18 cellular contexts compared by ENCODE assay signal in the genomic region with DNA sequence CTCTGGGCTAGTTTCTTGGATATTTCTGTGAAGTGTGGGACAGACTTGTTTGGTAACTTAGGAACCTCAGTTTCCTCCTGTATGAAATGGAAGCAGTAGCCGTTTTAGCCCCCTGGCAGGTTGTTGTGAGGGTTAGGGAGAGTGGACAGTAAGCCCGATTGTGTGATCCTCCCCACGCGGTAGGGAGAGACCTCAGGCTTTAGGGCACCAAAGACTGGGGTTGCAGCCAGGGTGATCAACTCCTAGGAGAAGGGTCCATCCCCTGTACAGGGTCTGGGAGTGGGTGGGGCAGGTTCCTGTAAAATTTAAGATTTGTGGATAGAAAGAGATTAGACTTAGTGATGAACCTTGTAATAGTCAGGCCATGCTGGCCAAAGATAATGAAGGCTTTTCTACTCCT.
DNase-seq lines count a peak whose midpoint lies in the region; ATAC-seq and TF ChIP-seq lines count a peak whose summit lies in the region.
"Had no signal": no experiment of that assay in that cellular context is flagged by ENCODE, and none has a peak within 500 bp of the region (broad histone marks: within the 10 kb centered on the region; RNA-seq: fewer than 3 reads in every experiment).

No MANE protein-coding gene starts in this region.

- H2BK12ac ChIP-seq in mesenchymal stem cell (ENCODE audit: low read length in 2 of 2): peak overlapping the region; percentile 38 to 70

- no peaks in the 10 kb centered on the region for H3K9me3 Mint-ChIP-seq in activated naive CD8-positive, alpha-beta T cell treated with anti-CD3 and anti-CD28 coated beads, Interleukin-2, amount 50 U/mL, for 24 hours
- H3K9me3 Mint-ChIP-seq: CD4-positive, CD25-positive, alpha-beta regulatory T cell; CD8-positive, alpha-beta memory T cell; HFFc6 had no signal

- DNase-seq in RWPE2 (ENCODE audit: low spot score) (peak; percentile 51), mesenchymal stem cell (no peak), sciatic nerve (ENCODE audit: low spot score) (peak; percentile 35), DMS 273 (lab: John Stamatoyannopoulos, UW; ENCODE audit: unreplicated experiment) (no peak)
- DNase-seq in activated naive CD8-positive, alpha-beta T cell treated with anti-CD3 and anti-CD28 coated beads, Interleukin-2, amount 50 U/mL, for 24 hours: no peak
- DNase-seq: 8988T; C1 segment of cervical spinal cord; CD4-positive, CD25-positive, alpha-beta regulatory T cell; CD8-positive, alpha-beta memory T cell; COR-L47; GOT3; H7; HFFc6 had no signal

- H3K27me3 Mint-ChIP-seq in activated naive CD8-positive, alpha-beta T cell treated with anti-CD3 and anti-CD28 coated beads, Interleukin-2, amount 50 U/mL, for 24 hours: no peaks in the 10 kb centered on the region
- H3K27me3 Mint-ChIP-seq: CD4-positive, CD25-positive, alpha-beta regulatory T cell had no signal

- H3K27ac Mint-ChIP-seq in activated naive CD8-positive, alpha-beta T cell treated with anti-CD3 and anti-CD28 coated beads, Interleukin-2, amount 50 U/mL, for 24 hours: no peak overlapping the region
- H3K27ac Mint-ChIP-seq: CD4-positive, CD25-positive, alpha-beta regulatory T cell; CD8-positive, alpha-beta memory T cell; HFFc6 had no signal

- no peak overlapping the region for H2AFZ ChIP-seq in mesenchymal stem cell (ENCODE audit: low read depth, low read length)

- H2BK5ac ChIP-seq in mesenchymal stem cell (ENCODE audit: low read depth, low read length, poor library complexity, severe bottlenecking): no peak overlapping the region

- H3K4me1 Mint-ChIP-seq in activated naive CD8-positive, alpha-beta T cell treated with anti-CD3 and anti-CD28 coated beads, Interleukin-2, amount 50 U/mL, for 24 hours: no peaks in the 10 kb centered on the region
- H3K4me1 Mint-ChIP-seq: CD4-positive, CD25-positive, alpha-beta regulatory T cell; CD8-positive, alpha-beta memory T cell had no signal

- no peaks in the 10 kb centered on the region for H4K20me1 ChIP-seq in BLaER1

- H3K18ac ChIP-seq in mesenchymal stem cell (ENCODE audit: low read depth in 1 of 2, low read length in 2 of 2): peak overlapping the region; percentile 9 to 56

- H3K9ac ChIP-seq in BLaER1: no peak overlapping the region
- H3K9ac ChIP-seq in mesenchymal stem cell (ENCODE audit: low read length): peak overlapping the region; percentile 59

- H3K4me3 ChIP-seq in BLaER1: no peak overlapping the region
- no peak overlapping the region for H3K4me3 ChIP-seq in RWPE2 (ENCODE audit: severe bottlenecking)
- no peak overlapping the region for H3K4me3 ChIP-seq in mesenchymal stem cell (ENCODE audit: insufficient read depth in 1 of 2, low read depth in 1 of 2, low read length in 2 of 2)

- H3K9me3 ChIP-seq in BLaER1: no peaks in the 10 kb centered on the region
- H3K9me3 ChIP-seq in RWPE2 (ENCODE audit: severe bottlenecking): no peaks in the 10 kb centered on the region
- no peaks in the 10 kb centered on the region for H3K9me3 ChIP-seq in mesenchymal stem cell (ENCODE audit: control insufficient read depth, low read length)

- peak overlapping the region in 1 of 2 experiments; percentile 14 for H3K4ac ChIP-seq in mesenchymal stem cell (ENCODE audit: low read depth in 1 of 2, low read length in 2 of 2)

- H4K91ac ChIP-seq in mesenchymal stem cell (ENCODE audit: low read length): no peak overlapping the region

- intact Hi-C loops in sciatic nerve (cut with DNase I): no loop called here

- no peaks in the 10 kb centered on the region for H3K36me3 Mint-ChIP-seq in activated naive CD8-positive, alpha-beta T cell treated with anti-CD3 and anti-CD28 coated beads, Interleukin-2, amount 50 U/mL, for 24 hours (ENCODE audit: low read depth)
- H3K36me3 Mint-ChIP-seq: CD4-positive, CD25-positive, alpha-beta regulatory T cell; CD8-positive, alpha-beta memory T cell had no signal

- H3K79me1 ChIP-seq in mesenchymal stem cell (replicated peaks; ENCODE audit: low read length, poor library complexity, severe bottlenecking): no peaks in the 10 kb centered on the region

- TF ChIP-seq CTCF in RWPE2 (IDR thresholded peaks at IDR 0.05; ENCODE audit: poor library complexity, severe bottlenecking): no peak

- ATAC-seq in RWPE2 (ENCODE audit: low read depth) (no peak), sciatic nerve (no peak), GM18505 (IDR thresholded peaks at IDR 0.05; ENCODE audit: unreplicated experiment) (no peak), HG02798 (IDR thresholded peaks at IDR 0.05; ENCODE audit: poor library complexity, unreplicated experiment) (no peak)
- no peak for ATAC-seq in activated naive CD8-positive, alpha-beta T cell treated with anti-CD3 and anti-CD28 coated beads, Interleukin-2, amount 50 U/mL, for 24 hours
- ATAC-seq: HCT116, HepG2 had no signal

- H3K4me1 ChIP-seq in BLaER1 (peaks cover 27% of the 10 kb centered on the region), RWPE2 (ENCODE audit: insufficient read depth, poor library complexity, severe bottlenecking) (no peaks in the 10 kb centered on the region), mesenchymal stem cell (ENCODE audit: control insufficient read depth, insufficient read depth, low read depth, low read length) (peaks cover 9% of the 10 kb centered on the region)

- H2BK15ac ChIP-seq in mesenchymal stem cell (ENCODE audit: low read depth, poor library complexity, severe bottlenecking): peak overlapping the region; percentile 56

- H3K27me3 ChIP-seq in BLaER1 (no peaks in the 10 kb centered on the region), RWPE2 (ENCODE audit: insufficient read depth, poor library complexity, severe bottlenecking) (no peaks in the 10 kb centered on the region), mesenchymal stem cell (ENCODE audit: control insufficient read depth in 1 of 2, insufficient read depth in 1 of 2, low read length in 2 of 2) (no peaks in the 10 kb centered on the region)

- no peak for TF ChIP-seq POLR2A in GM18505 (IDR thresholded peaks at IDR 0.05; ENCODE audit: borderline replicate concordance, extremely low read depth, insufficient read depth, insufficient read length)

- H3K27ac ChIP-seq in BLaER1 (no peak overlapping the region), RWPE2 (ENCODE audit: poor library complexity, severe bottlenecking) (no peak overlapping the region), mesenchymal stem cell (ENCODE audit: low read length, poor library complexity, severe bottlenecking) (no peak overlapping the region)

- H3K23ac ChIP-seq in mesenchymal stem cell (ENCODE audit: low read length in 2 of 2): peak overlapping the region in 1 of 2 experiments; percentile 20

- WGBS in mesenchymal stem cell: 92% methylated on average over 4 of the region's 4 CpGs

- H2BK120ac ChIP-seq in mesenchymal stem cell (ENCODE audit: low read depth, low read length): peak overlapping the region; percentile 71

- H3K36me3 ChIP-seq in BLaER1: no peaks in the 10 kb centered on the region
- H3K36me3 ChIP-seq in RWPE2 (ENCODE audit: low read depth): no peaks in the 10 kb centered on the region
- no peaks in the 10 kb centered on the region for H3K36me3 ChIP-seq in mesenchymal stem cell (ENCODE audit: control insufficient read depth in 1 of 2, insufficient read depth in 2 of 2, low read depth in 1 of 2, low read length in 2 of 2)

- H3K4me3 Mint-ChIP-seq in activated naive CD8-positive, alpha-beta T cell treated with anti-CD3 and anti-CD28 coated beads, Interleukin-2, amount 50 U/mL, for 24 hours: no peak overlapping the region
- H3K4me3 Mint-ChIP-seq: CD4-positive, CD25-positive, alpha-beta regulatory T cell; CD8-positive, alpha-beta memory T cell; HFFc6 had no signal

- peak overlapping the region; percentile 59 for H3K4me2 ChIP-seq in BLaER1
- no peak overlapping the region for H3K4me2 ChIP-seq in mesenchymal stem cell (ENCODE audit: low read length, poor library complexity, severe bottlenecking)

- H4K8ac ChIP-seq in mesenchymal stem cell (ENCODE audit: low read length): no peak overlapping the region

- peak overlapping the region in 1 of 2 experiments; percentile 51 for H3K14ac ChIP-seq in mesenchymal stem cell (ENCODE audit: low read length in 2 of 2)

- no peak overlapping the region for H2AK5ac ChIP-seq in mesenchymal stem cell (ENCODE audit: low read length, severe bottlenecking)

Comparison
In these comparisons a context has a peak if more than half of its experiments do, and no peak if none do; other contexts are left out.
1. DNase-seq: peak in RWPE2 (single experiment) and sciatic nerve (single experiment); none in mesenchymal stem cell (single experiment), activated naive CD8-positive, alpha-beta T cell treated with anti-CD3 and anti-CD28 coated beads, Interleukin-2, amount 50 U/mL, for 24 hours (single experiment) and DMS 273 (single experiment).